9 cellular contexts compared by ENCODE assay signal in the genomic region with DNA sequence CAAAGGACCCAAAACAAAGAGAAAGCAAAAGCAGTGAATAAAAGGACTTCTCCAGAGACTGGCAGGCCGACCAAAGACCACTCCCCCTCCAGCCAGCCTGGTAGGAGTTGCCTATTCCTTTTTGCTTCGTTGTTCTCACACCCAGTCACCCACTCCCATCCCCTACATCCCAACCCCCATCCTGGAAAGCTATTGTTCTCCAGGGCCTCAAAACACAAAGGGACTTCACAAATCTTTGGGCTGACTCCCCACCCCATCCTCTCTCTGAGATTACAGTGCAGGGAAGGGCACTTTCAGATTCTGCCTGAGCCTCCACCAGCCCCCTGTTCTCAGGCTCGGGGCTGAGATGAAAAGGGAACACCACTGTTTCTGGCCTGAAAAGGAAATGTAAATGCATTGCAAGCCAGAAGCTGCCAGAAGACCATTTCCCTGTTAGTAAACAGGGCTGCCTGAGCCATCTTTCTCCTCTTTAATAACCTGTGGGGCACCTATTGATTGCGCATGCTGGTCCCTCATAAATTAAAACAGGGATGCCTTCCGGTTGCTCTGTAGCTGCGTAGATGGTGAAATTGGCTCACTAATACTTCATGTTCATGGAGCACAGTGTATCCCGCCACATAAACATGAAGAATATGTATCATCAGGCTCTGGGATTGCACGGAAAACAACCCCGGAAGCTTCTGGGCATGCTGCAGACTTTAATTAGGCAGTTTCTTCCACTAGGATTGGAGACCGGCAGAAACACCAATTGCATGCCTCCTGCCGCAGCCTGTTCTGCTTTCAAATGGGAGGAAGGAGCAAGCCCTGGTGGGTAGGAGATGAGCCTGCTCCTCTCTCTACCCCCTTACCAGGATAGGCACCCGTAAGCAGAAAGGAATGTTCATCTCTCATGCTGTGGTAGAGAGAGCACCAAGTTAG.
DNase-seq lines count a peak whose midpoint lies in the region; ATAC-seq and TF ChIP-seq lines count a peak whose summit lies in the region.
"Had no signal": no experiment of that assay in that cellular context is flagged by ENCODE, and none has a peak within 500 bp of the region (broad histone marks: within the 10 kb centered on the region; RNA-seq: fewer than 3 reads in every experiment).

No MANE protein-coding gene starts in this region.

- TF ChIP-seq CTCF in CD8-positive, alpha-beta T cell (IDR thresholded peaks at IDR 0.05): no peak

- H3K4me3 Mint-ChIP-seq in CD8-positive, alpha-beta T cell: peak overlapping the region; percentile 83

- no peaks in the 10 kb centered on the region for H3K36me3 ChIP-seq in CD8-positive, alpha-beta T cell (ENCODE audit: insufficient read depth, low read length)
- no peaks in the 10 kb centered on the region for H3K36me3 ChIP-seq in HUES64 (ENCODE audit: insufficient read depth, low read length)
- H3K36me3 ChIP-seq: neutrophil had no signal

- POLR2A ChIA-PET in CD8-positive, alpha-beta T cell (lab: Charles Lee): interaction anchor here (0.6 to 2.4 kb wide), 6 partner anchors 10 to 129 kb away, joined by 3 to 18 read pairs (median 4); partner anchors contain the start of gene FUT8

- intact Hi-C loops in CD8-positive, alpha-beta T cell (cut with DNase I, micrococcal nuclease): loop anchor here (10.0 kb wide), 5 partner anchors 177 to 563 kb away; partner anchors contain the start of genes CHURC1 (in 1 of the 2) and MAX (in 1 of the 2)

- H3K4me1 ChIP-seq in CD8-positive, alpha-beta T cell (ENCODE audit: insufficient read depth, low read length): peaks cover 32% of the 10 kb centered on the region
- H3K4me1 ChIP-seq in HUES64 (ENCODE audit: insufficient read depth, low read length): peaks cover 26% of the 10 kb centered on the region

- no peaks in the 10 kb centered on the region for H3K27me3 Mint-ChIP-seq in CD8-positive, alpha-beta T cell (ENCODE audit: low read depth)

- H3K9ac ChIP-seq in HUES64 (ENCODE audit: low read depth, low read length): peak overlapping the region; percentile 70

- H3K9me3 Mint-ChIP-seq in CD8-positive, alpha-beta T cell: no peaks in the 10 kb centered on the region

- no peaks in the 10 kb centered on the region for H3K9me3 ChIP-seq in CD8-positive, alpha-beta T cell (ENCODE audit: low read length)
- no peaks in the 10 kb centered on the region for H3K9me3 ChIP-seq in HUES64 (ENCODE audit: insufficient read depth, low read depth, low read length)
- H3K9me3 ChIP-seq: neutrophil had no signal

- H3K36me3 Mint-ChIP-seq in CD8-positive, alpha-beta T cell: no peaks in the 10 kb centered on the region

- peak overlapping the region; percentile 95 for H3K27ac Mint-ChIP-seq in CD8-positive, alpha-beta T cell

- WGBS in HUES64: 35% methylated on average over 11 of the region's 12 CpGs

- H3K27ac ChIP-seq in CD8-positive, alpha-beta T cell (ENCODE audit: low read depth, low read length): peak overlapping the region; percentile 19
- H3K27ac ChIP-seq in HUES64 (ENCODE audit: low read depth, low read length) (peak overlapping the region; percentile 94), temporal lobe (ENCODE audit: low read depth, low read length) (peak overlapping the region; percentile 97)
- H3K27ac ChIP-seq: neutrophil had no signal

- DNase-seq in CD8-positive, alpha-beta T cell: peak in 2 of 7 experiments; percentile 32 to 58
- DNase-seq in astrocyte of the hippocampus (ENCODE audit: low read depth, low spot score) (peak; percentile 81), left kidney (ENCODE audit: low read depth, low spot score) (peak; percentile 15), NCI-H146 treated with DMSO at 0.1 percent for 48 hours (lab: John Stamatoyannopoulos, UW; ENCODE audit: unreplicated experiment) (no peak)
- DNase-seq in stimulated activated CD4-positive, alpha-beta T cell treated with anti-CD3 and anti-CD28 coated beads, Interleukin-2, amount 100 ng/mL, for 24 hours: no peak

- H3K4me3 ChIP-seq in CD8-positive, alpha-beta T cell (ENCODE audit: low read depth, low read length): peak overlapping the region; percentile 25
- H3K4me3 ChIP-seq in HUES64 (ENCODE audit: low read length): peak overlapping the region; percentile 26

- no peaks in the 10 kb centered on the region for H3K27me3 ChIP-seq in CD8-positive, alpha-beta T cell (ENCODE audit: insufficient read depth, low read length)
- H3K27me3 ChIP-seq in HUES64 (ENCODE audit: insufficient read depth, low read length): no peaks in the 10 kb centered on the region
- H3K27me3 ChIP-seq: neutrophil had no signal

- peaks cover 42% of the 10 kb centered on the region for H3K4me1 Mint-ChIP-seq in CD8-positive, alpha-beta T cell (ENCODE audit: low read depth)

- ATAC-seq in CD8-positive, alpha-beta T cell: peak; percentile 51
- ATAC-seq in HG02840 (IDR thresholded peaks at IDR 0.05; ENCODE audit: low FRiP score, unreplicated experiment): no peak

- CTCF ChIA-PET in CD8-positive, alpha-beta T cell (lab: Charles Lee): interaction anchor here (0.9 to 1.8 kb wide), 3 partner anchors 35 to 129 kb away, joined by 3 to 8 read pairs (median 4); no protein-coding TSS in a partner anchor

Comparison
In these comparisons a context has a peak if more than half of its experiments do, and no peak if none do; other contexts are left out.
1. DNase-seq: peak in astrocyte of the hippocampus (single experiment) and left kidney (single experiment); none in NCI-H146 treated with DMSO at 0.1 percent for 48 hours (single experiment) and stimulated activated CD4-positive, alpha-beta T cell treated with anti-CD3 and anti-CD28 coated beads, Interleukin-2, amount 100 ng/mL, for 24 hours (0 of 2).
2. H3K27ac ChIP-seq: peak in every context shown above with its lines; median percentile 97 in temporal lobe; 94 in HUES64; 19 in CD8-positive, alpha-beta T cell.